Comparison of ENCODE assay signal across 1 cellular context in the genomic region with DNA sequence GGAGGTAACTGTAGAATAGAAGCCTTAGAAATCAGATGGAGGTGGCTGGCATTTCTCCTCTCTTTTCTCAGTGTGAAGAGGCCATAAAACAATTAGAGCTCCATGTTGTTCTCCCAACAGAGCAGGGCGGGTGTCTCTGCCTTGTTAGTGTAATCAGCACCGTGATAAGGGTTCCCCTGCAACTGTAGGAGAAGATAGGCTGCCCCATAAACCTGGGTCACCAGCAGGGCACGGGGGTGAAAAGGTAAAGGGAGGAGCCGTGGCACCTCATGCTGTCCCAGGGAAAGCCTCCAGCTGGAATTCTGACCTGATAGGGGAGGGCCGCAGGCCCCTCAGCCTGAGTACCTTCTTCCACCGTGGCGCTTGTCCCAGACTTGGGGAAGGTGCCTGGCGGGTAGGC.
TF ChIP-seq lines count a peak whose summit lies in the region.

No MANE protein-coding gene starts in this region.

TF ChIP-seq in GM12878, 131 proteins besides CTCF, POLR2A, EP300 and RAD21 (continued from another document):
- TF ChIP-seq, protein P1, sequence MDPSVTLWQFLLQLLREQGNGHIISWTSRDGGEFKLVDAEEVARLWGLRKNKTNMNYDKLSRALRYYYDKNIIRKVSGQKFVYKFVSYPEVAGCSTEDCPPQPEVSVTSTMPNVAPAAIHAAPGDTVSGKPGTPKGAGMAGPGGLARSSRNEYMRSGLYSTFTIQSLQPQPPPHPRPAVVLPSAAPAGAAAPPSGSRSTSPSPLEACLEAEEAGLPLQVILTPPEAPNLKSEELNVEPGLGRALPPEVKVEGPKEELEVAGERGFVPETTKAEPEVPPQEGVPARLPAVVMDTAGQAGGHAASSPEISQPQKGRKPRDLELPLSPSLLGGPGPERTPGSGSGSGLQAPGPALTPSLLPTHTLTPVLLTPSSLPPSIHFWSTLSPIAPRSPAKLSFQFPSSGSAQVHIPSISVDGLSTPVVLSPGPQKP (IDR thresholded peaks at IDR 0.05; ENCODE audit: low read depth, low read length) = no peak
- TF ChIP-seq POLR2AphosphoS5 (IDR thresholded peaks at IDR 0.05; ENCODE audit: low read length) = no peak
- TF ChIP-seq, protein P2, sequence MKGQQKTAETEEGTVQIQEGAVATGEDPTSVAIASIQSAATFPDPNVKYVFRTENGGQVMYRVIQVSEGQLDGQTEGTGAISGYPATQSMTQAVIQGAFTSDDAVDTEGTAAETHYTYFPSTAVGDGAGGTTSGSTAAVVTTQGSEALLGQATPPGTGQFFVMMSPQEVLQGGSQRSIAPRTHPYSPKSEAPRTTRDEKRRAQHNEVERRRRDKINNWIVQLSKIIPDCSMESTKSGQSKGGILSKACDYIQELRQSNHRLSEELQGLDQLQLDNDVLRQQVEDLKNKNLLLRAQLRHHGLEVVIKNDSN (IDR thresholded peaks at IDR 0.05; ENCODE audit: borderline replicate concordance, extremely low read length, insufficient read depth, low read depth, low read length) = no peak
